Comparison of ENCODE assay signal across 13 cellular contexts in genomic region chr5:159101689-159102088, GRCh38. TPM values are rescaled to one million over a fixed set of nuclear protein-coding genes. Genes with fewer than 3 reads are reported as not detected.
DNase-seq lines count a peak whose midpoint lies in the region; ATAC-seq and TF ChIP-seq lines count a peak whose summit lies in the region.
"Had no signal": no experiment of that assay in that cellular context is flagged by ENCODE, and none has a peak within 500 bp of the region (broad histone marks: within the 10 kb centered on the region; RNA-seq: fewer than 3 reads in every experiment).

No MANE protein-coding gene starts in this region.

- DNase-seq in EH (ENCODE audit: low read depth) (peak; percentile 14), NAMALWA (ENCODE audit: low spot score) (peak; percentile 45), glutamatergic neuron (no peak), spleen (no peak), ACHN (no peak), RPMI8226 (no peak), NCI-H1417 treated with DMSO at 0.1 percent for 48 hours (lab: John Stamatoyannopoulos, UW) (no peak)
- DNase-seq: cerebellar nuclear complex, foreskin melanocyte had no signal

- intact Hi-C loops in spleen (cut with DNase I; ENCODE audit: low total_unique reads), result no loop called here

- peaks cover 10% of the 10 kb centered on the region for H3K36me3 Mint-ChIP-seq in glutamatergic neuron (ENCODE audit: unreplicated experiment)

- peak overlapping the region in 6 of 8 donors; percentile 2 to 93 (median 90) for H3K27ac ChIP-seq in spleen

- peaks cover 45% of the 10 kb centered on the region for H3K27me3 Mint-ChIP-seq in glutamatergic neuron (ENCODE audit: unreplicated experiment)

- H3K9me3 ChIP-seq in spleen, result no peaks in the 10 kb centered on the region

- H3K4me3 Mint-ChIP-seq in glutamatergic neuron (ENCODE audit: unreplicated experiment), result peak overlapping the region; percentile 98

- peaks cover 46% of the 10 kb centered on the region for H3K9me3 Mint-ChIP-seq in glutamatergic neuron (ENCODE audit: unreplicated experiment)
- H3K9me3 Mint-ChIP-seq: activated T-helper 2 cell treated with anti-CD3 and anti-CD28 coated beads, Interferon-gamma antibody, Interleukin-2, Interleukin-4, amounts not matched to agents 10 μg/mL and 5 μg/mL and 100 μg/mL, durations not matched to agents 14 hours and 24 hours and 36 hours; WTC11 had no signal

- H3K4me1 ChIP-seq in spleen, result peaks cover 5 to 98% (median 60%) of the 10 kb centered on the region in 6 donors

- in situ Hi-C loops in ACHN (cut with HindIII; ENCODE audit: low pct_ligation_motif_present, low pct_unique_long_range_greater_than_20kb, low sequenced_read_pairs), result no loop called here

- no peak for ATAC-seq in HG03342 (IDR thresholded peaks at IDR 0.05; ENCODE audit: unreplicated experiment)
- ATAC-seq: WTC11 had no signal

- peaks cover 40% of the 10 kb centered on the region for H3K4me1 Mint-ChIP-seq in glutamatergic neuron (ENCODE audit: low read depth, unreplicated experiment)

- peak overlapping the region; percentile 100 for H3K27ac Mint-ChIP-seq in glutamatergic neuron (ENCODE audit: unreplicated experiment)
- H3K27ac Mint-ChIP-seq: activated T-helper 2 cell treated with anti-CD3 and anti-CD28 coated beads, Interferon-gamma antibody, Interleukin-2, Interleukin-4, amounts not matched to agents 10 μg/mL and 5 μg/mL and 100 μg/mL, durations not matched to agents 14 hours and 24 hours and 36 hours; WTC11 had no signal

- 50 to 74% (median 56%) methylated on average over 2 of the region's 2 CpGs for WGBS in spleen, 5 donors

- H3K27me3 ChIP-seq in spleen (replicated peaks in 1 of 7), result peaks cover 0 to 98% (median 54%) of the 10 kb centered on the region in 7 donors

- TF ChIP-seq CTCF in glutamatergic neuron (IDR thresholded peaks at IDR 0.05; ENCODE audit: partially characterized antibody, unreplicated experiment) (no peak), spleen (IDR thresholded peaks at IDR 0.05 in 8 of 11, conservative IDR thresholded peaks at IDR 0.05 in 3 of 11) (no peak)

- peaks cover 0 to under 1% (median 0%) of the 10 kb centered on the region in 6 donors for H3K36me3 ChIP-seq in spleen

- peak overlapping the region in 4 of 8 donors; percentile 52 to 75 (median 62) for H3K4me3 ChIP-seq in spleen
- H3K4me3 ChIP-seq: lung had no signal

- TF ChIP-seq POLR2A in spleen (IDR thresholded peaks at IDR 0.05), result no peak

RNA-seq across cellular contexts. Expression of gene EBF1, which starts 2.0 kb away (rescaled TPM):
- total RNA-seq in glutamatergic neuron (ENCODE audit: unreplicated experiment) (412 TPM), spleen (10 to 100 TPM; 19.6 to 56.2 (median 34.8) TPM)
- polyA plus RNA-seq in spleen, result 1 to 10 TPM; 6.8 to 8.8 (median 7.9) TPM

Comparison
In these comparisons a context has a peak if more than half of its experiments do, and no peak if none do; other contexts are left out.
1. DNase-seq: peak in EH (single experiment) and NAMALWA (single experiment); none in glutamatergic neuron (single experiment), spleen (single experiment), ACHN (single experiment), RPMI8226 (single experiment) and NCI-H1417 treated with DMSO at 0.1 percent for 48 hours (single experiment).